ENCODE assay signal across 7 cellular contexts in genomic region chr20:34675993-34676641, GRCh38. TPM values are rescaled to one million over a fixed set of nuclear protein-coding genes. Genes with fewer than 3 reads are reported as not detected.
A peak's percentile ranks its signal among the peaks of the same experiment; 100 is the strongest.
DNase-seq lines count a peak whose midpoint lies in the region; ATAC-seq and TF ChIP-seq lines count a peak whose summit lies in the region.

No MANE protein-coding gene starts in this region.

- peaks cover 0 to 24% (median 5%) of the 10 kb centered on the region in 3 donors for H3K4me1 ChIP-seq in gastroesophageal sphincter
- peaks cover 6 to 7% (median 6%) of the 10 kb centered on the region in 3 donors for H3K4me1 ChIP-seq in skeletal muscle tissue (ENCODE audit: control insufficient read depth in 3 of 3, insufficient read depth in 3 of 3, low read length in 3 of 3)

- H3K4me3 ChIP-seq in HFF-Myc (replicated peaks; ENCODE audit: low read depth, low read length): peak overlapping the region; percentile 67
- peak overlapping the region; percentile 73 for H3K4me3 ChIP-seq in SU-DHL-6 (ENCODE audit: insufficient read depth, low read length, poor library complexity, severe bottlenecking)
- peak overlapping the region; percentile 88 for H3K4me3 ChIP-seq in gastroesophageal sphincter
- H3K4me3 ChIP-seq in skeletal muscle tissue (ENCODE audit: low read length in 3 of 3): peak overlapping the region; percentile 85 to 90 (median 86)

- H3K27ac ChIP-seq in SU-DHL-6 (ENCODE audit: low read depth, low read length): peak overlapping the region; percentile 28
- H3K27ac ChIP-seq in gastroesophageal sphincter: peak overlapping the region; percentile 35 to 88 (median 83)
- peak overlapping the region; percentile 71 for H3K27ac ChIP-seq in skeletal muscle tissue (ENCODE audit: low read depth, low read length)

- H3K9me2 ChIP-seq in SU-DHL-6 (replicated peaks; ENCODE audit: insufficient read depth, low read length): no peaks in the 10 kb centered on the region

- ATAC-seq in gastroesophageal sphincter (no peak), GM19467 (IDR thresholded peaks at IDR 0.05; ENCODE audit: unreplicated experiment) (no peak), GM19324 (IDR thresholded peaks at IDR 0.05; ENCODE audit: low FRiP score, unreplicated experiment) (no peak)

- peak overlapping the region; percentile 96 for H3K4me2 ChIP-seq in SU-DHL-6 (ENCODE audit: low read depth, low read length, poor library complexity, severe bottlenecking)

- H3K9me3 ChIP-seq in SU-DHL-6 (ENCODE audit: insufficient read depth, low read length): no peaks in the 10 kb centered on the region
- no peaks in the 10 kb centered on the region for H3K9me3 ChIP-seq in gastroesophageal sphincter
- no peaks in the 10 kb centered on the region for H3K9me3 ChIP-seq in skeletal muscle tissue (ENCODE audit: control insufficient read depth in 3 of 3, low read length in 3 of 3)

- H3F3A ChIP-seq in SU-DHL-6 (ENCODE audit: insufficient read depth): peaks cover 14% of the 10 kb centered on the region; the same call in 1 of the 2 replicates

- no peaks in the 10 kb centered on the region for H4K20me1 ChIP-seq in SU-DHL-6 (ENCODE audit: low read depth, low read length)

- no peaks in the 10 kb centered on the region for H3K27me3 ChIP-seq in SU-DHL-6 (ENCODE audit: low read length)
- no peaks in the 10 kb centered on the region for H3K27me3 ChIP-seq in gastroesophageal sphincter
- no peaks in the 10 kb centered on the region for H3K27me3 ChIP-seq in skeletal muscle tissue (ENCODE audit: control insufficient read depth in 3 of 3, insufficient read depth in 3 of 3, low read length in 3 of 3)

- WGBS in gastroesophageal sphincter (ENCODE audit: low coverage in 1 of 2), 2 donors: 0 to 1% methylated on average over 7 to 13 of the region's 14 CpGs

- peak overlapping the region; percentile 68 for H3K9ac ChIP-seq in SU-DHL-6 (ENCODE audit: low read length)
- H3K9ac ChIP-seq in skeletal muscle tissue (ENCODE audit: low read depth in 1 of 3, low read length in 3 of 3): peak overlapping the region; percentile 40 to 81 (median 79)

- H2AFZ ChIP-seq in SU-DHL-6 (ENCODE audit: low read depth, low read length, severe bottlenecking): peak overlapping the region; percentile 31

- H3K36me3 ChIP-seq in SU-DHL-6 (ENCODE audit: low read length) (no peaks in the 10 kb centered on the region), gastroesophageal sphincter (no peaks in the 10 kb centered on the region), skeletal muscle tissue (ENCODE audit: control insufficient read depth in 3 of 3, insufficient read depth in 3 of 3, low read length in 3 of 3) (no peaks in the 10 kb centered on the region)

- TF ChIP-seq CTCF in HFF-Myc (IDR thresholded peaks at IDR 0.05; ENCODE audit: low read depth, low read length, missing control alignments): no peak
- no peak for TF ChIP-seq CTCF in SU-DHL-6 (IDR thresholded peaks at IDR 0.05; ENCODE audit: insufficient read depth, low read length, poor library complexity, severe bottlenecking)
- no peak for TF ChIP-seq CTCF in gastroesophageal sphincter (IDR thresholded peaks at IDR 0.05)

- TF ChIP-seq EP300 in gastroesophageal sphincter (IDR thresholded peaks at IDR 0.05): no peak

- H3K79me2 ChIP-seq in SU-DHL-6 (ENCODE audit: insufficient read depth, low read length): peaks cover 25% of the 10 kb centered on the region; the same call in 1 of the 2 replicates

- DNase-seq in HFF-Myc (ENCODE audit: extremely low read depth, low read depth) (no peak), GDM1 (lab: John Stamatoyannopoulos, UW) (no peak)

- TF ChIP-seq POLR2A in gastroesophageal sphincter (IDR thresholded peaks at IDR 0.05): no peak

RNA-seq across cellular contexts. Expression of gene PIGU, which starts 0.8 kb away (rescaled TPM):
- total RNA-seq in gastroesophageal sphincter (10 to 100 TPM in 3 of 4 donors, 1 to 10 TPM in 1; 5.4 to 11.8 (median 10.8) TPM), skeletal muscle tissue (11.0 TPM)

RNA-seq across cellular contexts. Expression of gene TP53INP2, which starts 28.0 kb away (rescaled TPM):
- 10 to 100 TPM; 22.8 to 67.8 (median 53.0) TPM for total RNA-seq in gastroesophageal sphincter
- total RNA-seq in skeletal muscle tissue: 1.0 TPM

Comparison
In these comparisons a context has a peak if more than half of its experiments do, and no peak if none do; other contexts are left out.
1. H3K27ac ChIP-seq: peak in every context shown above with its lines; median percentile 83 in gastroesophageal sphincter; 71 in skeletal muscle tissue; 28 in SU-DHL-6.
2. RNA of gene TP53INP2, which starts 28.0 kb away (total RNA-seq): 22.8 to 67.8 TPM in gastroesophageal sphincter; 1.0 TPM in skeletal muscle tissue (single experiment); every median in the first group is over 10 times any median in the second.
3. Peak in every context shown above with its lines, with median percentiles within 50 percentile points of each other: H3K4me3 ChIP-seq.